Comparison of ENCODE assay signal across 27 cellular contexts in the genomic region with DNA sequence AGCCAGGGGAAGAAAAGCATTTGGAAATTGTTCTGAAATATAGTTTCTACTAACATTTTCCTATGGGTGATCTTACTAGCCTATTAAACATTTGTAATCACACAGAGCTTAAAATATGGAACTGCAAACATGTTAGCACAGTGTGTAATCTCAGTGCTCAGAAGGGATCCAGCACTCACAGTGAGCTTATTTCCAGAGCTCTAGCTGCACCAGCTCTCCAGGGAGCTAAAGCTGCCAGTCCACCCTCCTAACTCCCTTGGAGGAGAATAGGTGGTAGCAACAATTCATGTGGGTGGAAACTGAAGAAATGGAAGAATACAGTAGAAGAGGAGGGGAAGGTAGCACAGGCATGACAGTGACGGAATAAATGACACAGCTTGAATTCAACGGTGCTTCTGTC.
DNase-seq lines count a peak whose midpoint lies in the region; ATAC-seq, FAIRE-seq and TF ChIP-seq lines count a peak whose summit lies in the region.
"Had no signal": no experiment of that assay in that cellular context is flagged by ENCODE, and none has a peak within 500 bp of the region (broad histone marks: within the 10 kb centered on the region; RNA-seq: fewer than 3 reads in every experiment).

No MANE protein-coding gene starts in this region.

- no peak overlapping the region for H3K27ac ChIP-seq in mesendoderm (ENCODE audit: low read depth, low read length)
- H3K27ac ChIP-seq: breast epithelium, C4-2B, gastroesophageal sphincter, lower lobe of right lung, Peyer's patch, skin epidermis, testis had no signal

- in situ Hi-C loops in G401 (cut with HindIII; ENCODE audit: low sequenced_read_pairs), result no loop called here

- H3K56ac ChIP-seq in mesendoderm (ENCODE audit: low read length), result no peak overlapping the region

- no peak overlapping the region for H2BK120ac ChIP-seq in mesendoderm (ENCODE audit: low read depth, low read length)

- no peaks in the 10 kb centered on the region for H3K36me3 Mint-ChIP-seq in naive thymus-derived CD8-positive, alpha-beta T cell
- H3K36me3 Mint-ChIP-seq: activated naive CD8-positive, alpha-beta T cell; natural killer cell had no signal

- H2BK15ac ChIP-seq in mesendoderm (replicated peaks; ENCODE audit: low read depth), result no peak overlapping the region

- no peaks in the 10 kb centered on the region for H3K9me3 ChIP-seq in BE2C
- H3K9me3 ChIP-seq: breast epithelium, Caco-2, gastroesophageal sphincter, lower lobe of right lung, Peyer's patch, testis had no signal

- no peak for ATAC-seq in naive thymus-derived CD8-positive, alpha-beta T cell
- ATAC-seq in HG02623 (IDR thresholded peaks at IDR 0.05; ENCODE audit: unreplicated experiment), result no peak
- ATAC-seq: gastroesophageal sphincter; lower lobe of right lung; natural killer cell; stimulated activated naive CD8-positive, alpha-beta T cell treated with anti-CD3 and anti-CD28 coated beads, Interleukin-15, Interleukin-2, amounts not matched to agents 100 U/mL and 50 U/mL, for 24 hours had no signal

- no peaks in the 10 kb centered on the region for H3K79me2 ChIP-seq in mesendoderm (ENCODE audit: control insufficient read depth, insufficient read depth, low read length)

- H3K9me3 Mint-ChIP-seq in naive thymus-derived CD8-positive, alpha-beta T cell, result peaks cover 0 to 15% (median 5%) of the 10 kb centered on the region in 9 donors

- H3K9ac ChIP-seq in mesendoderm (ENCODE audit: low read length), result no peak overlapping the region

- no peak overlapping the region for H4K5ac ChIP-seq in mesendoderm (ENCODE audit: low read length)

- H2AK5ac ChIP-seq in mesendoderm (ENCODE audit: low read length), result no peak overlapping the region

- WGBS in mesendoderm (ENCODE audit: extremely low coverage, insufficient coverage, low lambda C conversion rate), result no CpG with 5 or more reads among the region's 2 CpGs

- H3K36me3 ChIP-seq in BE2C (no peaks in the 10 kb centered on the region), mesendoderm (ENCODE audit: control insufficient read depth, insufficient read depth, low read length) (no peaks in the 10 kb centered on the region)
- H3K36me3 ChIP-seq: breast epithelium, gastroesophageal sphincter, lower lobe of right lung, Peyer's patch had no signal

- no peak overlapping the region for H3K4ac ChIP-seq in mesendoderm (ENCODE audit: low read depth, low read length)

- H3K23ac ChIP-seq in mesendoderm (ENCODE audit: low read length), result no peak overlapping the region

- no peak overlapping the region for H2BK5ac ChIP-seq in mesendoderm (ENCODE audit: low read length)

- H3K4me1 Mint-ChIP-seq in naive thymus-derived CD8-positive, alpha-beta T cell, result no peaks in the 10 kb centered on the region
- H3K4me1 Mint-ChIP-seq: natural killer cell had no signal

- H4K8ac ChIP-seq in mesendoderm (ENCODE audit: low read depth, low read length), result no peak overlapping the region

- peaks cover 15% of the 10 kb centered on the region for H3K4me1 ChIP-seq in BE2C
- H3K4me1 ChIP-seq in mesendoderm (ENCODE audit: control insufficient read depth, low read depth, low read length), result no peaks in the 10 kb centered on the region
- H3K4me1 ChIP-seq: breast epithelium, Caco-2, gastroesophageal sphincter, lower lobe of right lung, Peyer's patch, testis had no signal

- TF ChIP-seq CTCF in BE2C (IDR thresholded peaks at IDR 0.05; ENCODE audit: low read depth, low read length), result no peak

- no peak overlapping the region for H3K18ac ChIP-seq in mesendoderm (ENCODE audit: low read length)

- H3K27ac Mint-ChIP-seq in naive thymus-derived CD8-positive, alpha-beta T cell, result no peak overlapping the region
- H3K27ac Mint-ChIP-seq: activated naive CD8-positive, alpha-beta T cell; IgD-negative memory B cell; natural killer cell had no signal

- H3K79me1 ChIP-seq in mesendoderm (ENCODE audit: low read length), result no peaks in the 10 kb centered on the region

- DNase-seq in BE2C (peak; percentile 26), G401 (ENCODE audit: low spot score) (peak; percentile 11), NCI-H82 (lab: John Stamatoyannopoulos, UW) (peak; percentile 95), islet precursor cell (peak; percentile 53), mesendoderm (no peak), RCC 7860 (ENCODE audit: low spot score) (no peak)
- no peak for DNase-seq in naive thymus-derived CD8-positive, alpha-beta T cell
- DNase-seq: activated CD4-positive, alpha-beta T cell treated with anti-CD3 and anti-CD28 coated beads, Interleukin-2, amount 50 U/mL, for 1 hour; activated effector memory CD4-positive, alpha-beta T cell treated with Interleukin-2 at 50 U/mL for 16 hours; activated T-cell treated with anti-CD3 and anti-CD28 coated beads, Interleukin-2, amount 50 U/mL, for 1 hour; Caco-2; DMS79; GDM1; lower lobe of right lung; natural killer cell; NCI-H2029; Peyer's patch; stimulated activated CD4-positive, alpha-beta T cell treated with anti-CD3 and anti-CD28 coated beads, Interleukin-1b, Interleukin-23, amount 100 ng/mL, for 48 hours; stimulated activated naive CD8-positive, alpha-beta T cell treated with anti-CD3 and anti-CD28 coated beads, Interleukin-15, Interleukin-2, amounts not matched to agents 100 U/mL and 50 U/mL, for 24 hours; testis had no signal

- no peak overlapping the region for H3K4me2 ChIP-seq in mesendoderm (ENCODE audit: low read length)

- FAIRE-seq in RCC 7860 (lab: Jason Lieb, UNC), result no peak

- no peaks in the 10 kb centered on the region for H3K27me3 ChIP-seq in BE2C
- no peaks in the 10 kb centered on the region for H3K27me3 ChIP-seq in mesendoderm (ENCODE audit: insufficient read depth, low read length, poor library complexity)
- H3K27me3 ChIP-seq: breast epithelium, gastroesophageal sphincter, Peyer's patch, testis had no signal

- no peak overlapping the region for H3K4me3 Mint-ChIP-seq in naive thymus-derived CD8-positive, alpha-beta T cell
- H3K4me3 Mint-ChIP-seq: activated naive CD8-positive, alpha-beta T cell; IgD-negative memory B cell; natural killer cell had no signal

- H3K4me3 ChIP-seq in BE2C (ENCODE audit: low read depth, low read length) (no peak overlapping the region), mesendoderm (ENCODE audit: low read length) (no peak overlapping the region)
- H3K4me3 ChIP-seq: breast epithelium, gastroesophageal sphincter, lower lobe of right lung, Peyer's patch, skin epidermis, testis had no signal

- no peaks in the 10 kb centered on the region for H3K27me3 Mint-ChIP-seq in naive thymus-derived CD8-positive, alpha-beta T cell
- H3K27me3 Mint-ChIP-seq: activated naive CD8-positive, alpha-beta T cell; IgD-negative memory B cell had no signal

- POLR2A ChIA-PET in naive thymus-derived CD8-positive, alpha-beta T cell (lab: Charles Lee), result no interaction called here

Comparison
In these comparisons a context has a peak if more than half of its experiments do, and no peak if none do; other contexts are left out.
1. DNase-seq: peak in BE2C (single experiment), G401 (single experiment), NCI-H82 (single experiment) and islet precursor cell (single experiment); none in mesendoderm (single experiment), naive thymus-derived CD8-positive, alpha-beta T cell (0 of 10) and RCC 7860 (single experiment).